9 cellular contexts compared by ENCODE assay signal in genomic region chr3:187737401-187738088, GRCh38. TPM values are rescaled to one million over a fixed set of nuclear protein-coding genes. Genes with fewer than 3 reads are reported as not detected.
A peak's percentile ranks its signal among the peaks of the same experiment; 100 is the strongest.
DNase-seq lines count a peak whose midpoint lies in the region; ATAC-seq, FAIRE-seq and TF ChIP-seq lines count a peak whose summit lies in the region.
"Had no signal": no experiment of that assay in that cellular context is flagged by ENCODE, and none has a peak within 500 bp of the region (broad histone marks: within the 10 kb centered on the region; RNA-seq: fewer than 3 reads in every experiment).

No MANE protein-coding gene starts in this region.

- peak; percentile 37 to 47 for ATAC-seq in right cardiac atrium

- TF ChIP-seq POLR2A in prostate gland (IDR thresholded peaks at IDR 0.05) (peak; percentile 52), GM12891 (IDR thresholded peaks at IDR 0.05; ENCODE audit: low read depth, low read length) (no peak)

- H3K9me3 ChIP-seq in right cardiac atrium (ENCODE audit: control insufficient read depth, low read length), result no peaks in the 10 kb centered on the region
- H3K9me3 ChIP-seq in prostate gland, result no peaks in the 10 kb centered on the region

- peak overlapping the region; percentile 87 for H3K4me3 ChIP-seq in astrocyte of the cerebellum (ENCODE audit: low read depth, low read length)
- H3K4me3 ChIP-seq in right cardiac atrium (ENCODE audit: low read length), result peak overlapping the region; percentile 74
- H3K4me3 ChIP-seq in prostate gland, result peak overlapping the region; percentile 68 to 83

- DNase-seq in NCI-H1417 (lab: John Stamatoyannopoulos, UW), result peak in 2 of 3 experiments; percentile 45 to 57
- no peak for DNase-seq in NCI-H1417 treated with DMSO at 0.1 percent for 48 hours (lab: John Stamatoyannopoulos, UW)
- peak; percentile 9 for DNase-seq in RCC 7860 (ENCODE audit: low spot score)
- DNase-seq in astrocyte of the cerebellum (ENCODE audit: low read depth), result no peak
- peak; percentile 84 to 92 (median 92) for DNase-seq in right cardiac atrium
- peak; percentile 72 for DNase-seq in prostate gland (ENCODE audit: low spot score)
- DNase-seq in GM12891 (ENCODE audit: insufficient read length, low spot score), result no peak
- no peak for DNase-seq in DMS53 treated with DMSO at 0.1 percent for 48 hours (lab: John Stamatoyannopoulos, UW; ENCODE audit: unreplicated experiment)

- H3K4me1 ChIP-seq in right cardiac atrium (ENCODE audit: control insufficient read depth, insufficient read depth, low read length), result peaks cover 6% of the 10 kb centered on the region
- peaks cover 3% of the 10 kb centered on the region for H3K4me1 ChIP-seq in prostate gland (replicated peaks)

- H3K36me3 ChIP-seq in prostate gland, result peaks cover 4 to 7% of the 10 kb centered on the region in 2 donors

- WGBS in right cardiac atrium, result 3% methylated on average over 41 of the region's 41 CpGs
- 1% methylated on average over 41 of the region's 41 CpGs for WGBS in prostate gland

- H3K27ac ChIP-seq in right cardiac atrium (ENCODE audit: low read length), result peak overlapping the region; percentile 96
- H3K27ac ChIP-seq in prostate gland, result peak overlapping the region; percentile 96 to 97
- H3K27ac ChIP-seq: C4-2B had no signal

- intact Hi-C loops in right cardiac atrium (cut with DNase I) (loop anchor here in 3 of 4 donors (2.0 to 10.0 kb wide), 3 partner anchors 1217 to 1497 kb away; no protein-coding TSS in a partner anchor), prostate gland (cut with DNase I) (loop anchor here (5.0 kb wide), 1 partner anchor 1410 kb away; no protein-coding TSS in a partner anchor)

- no peak for FAIRE-seq in RCC 7860 (lab: Jason Lieb, UNC)
- no peak for FAIRE-seq in GM12891 (lab: Jason Lieb, UNC)

- H3K27me3 ChIP-seq in right cardiac atrium (ENCODE audit: control insufficient read depth, insufficient read depth) (no peaks in the 10 kb centered on the region), prostate gland (replicated peaks; ENCODE audit: insufficient read depth) (no peaks in the 10 kb centered on the region)

- in situ Hi-C loops in astrocyte of the cerebellum (cut with HindIII; ENCODE audit: low sequenced_read_pairs), result loop anchor here (25.0 kb wide), 3 partner anchors 400 to 900 kb away; no protein-coding TSS in a partner anchor

- TF ChIP-seq CTCF in astrocyte of the cerebellum (IDR thresholded peaks at IDR 0.05; ENCODE audit: low read depth, low read length, missing control alignments), result peak; percentile 15
- TF ChIP-seq CTCF in prostate gland (IDR thresholded peaks at IDR 0.05), result peak in 2 of 4 experiments; percentile 20 to 36

TF ChIP-seq in GM12891, 5 proteins besides CTCF, POLR2A, EP300 and RAD21:
- TF ChIP-seq POLR2AphosphoS5 (IDR thresholded peaks at IDR 0.05; ENCODE audit: low read depth, low read length) (no peak), TAF1 (IDR thresholded peaks at IDR 0.05; ENCODE audit: low read depth, low read length) (no peak), SPI1 (IDR thresholded peaks at IDR 0.05; ENCODE audit: low read depth, low read length) (no peak), POU2F2 (IDR thresholded peaks at IDR 0.05; ENCODE audit: low read depth, low read length) (no peak), PAX5 (IDR thresholded peaks at IDR 0.05; ENCODE audit: insufficient read depth, low read length, severe bottlenecking) (no peak)

RNA-seq across cellular contexts. Expression of gene BCL6, which starts 7.7 kb away (rescaled TPM):
- 10 to 100 TPM; 70.0 to 77.3 (median 71.4) TPM for total RNA-seq in right cardiac atrium
- 45.8 TPM for polyA plus RNA-seq in right cardiac atrium
- 100 to 1,000 TPM in 1 of 2 donors, 10 to 100 TPM in 1; 50.1 to 105 TPM for total RNA-seq in prostate gland
- polyA plus RNA-seq in GM12891 (2012; ENCODE audit: low read depth, missing spikeins), result 0.23 TPM

RNA-seq across cellular contexts. Expression of gene RTP2, which starts 35.2 kb away (rescaled TPM):
- total RNA-seq in right cardiac atrium (not detected), prostate gland (not detected)
- polyA plus RNA-seq in right cardiac atrium, result not detected
- not detected for polyA plus RNA-seq in GM12891 (2012; ENCODE audit: low read depth, missing spikeins)

Comparison
In these comparisons a context has a peak if more than half of its experiments do, and no peak if none do; other contexts are left out.
1. DNase-seq: peak in NCI-H1417 (2 of 3), RCC 7860 (single experiment), right cardiac atrium (3 of 3) and prostate gland (single experiment); none in NCI-H1417 treated with DMSO at 0.1 percent for 48 hours (single experiment), astrocyte of the cerebellum (single experiment), GM12891 (single experiment) and DMS53 treated with DMSO at 0.1 percent for 48 hours (single experiment).
2. Peak in every context shown above with its lines, with median percentiles within 50 percentile points of each other: H3K4me3 ChIP-seq.